Comparison of ENCODE assay signal across 8 cellular contexts in the genomic region with DNA sequence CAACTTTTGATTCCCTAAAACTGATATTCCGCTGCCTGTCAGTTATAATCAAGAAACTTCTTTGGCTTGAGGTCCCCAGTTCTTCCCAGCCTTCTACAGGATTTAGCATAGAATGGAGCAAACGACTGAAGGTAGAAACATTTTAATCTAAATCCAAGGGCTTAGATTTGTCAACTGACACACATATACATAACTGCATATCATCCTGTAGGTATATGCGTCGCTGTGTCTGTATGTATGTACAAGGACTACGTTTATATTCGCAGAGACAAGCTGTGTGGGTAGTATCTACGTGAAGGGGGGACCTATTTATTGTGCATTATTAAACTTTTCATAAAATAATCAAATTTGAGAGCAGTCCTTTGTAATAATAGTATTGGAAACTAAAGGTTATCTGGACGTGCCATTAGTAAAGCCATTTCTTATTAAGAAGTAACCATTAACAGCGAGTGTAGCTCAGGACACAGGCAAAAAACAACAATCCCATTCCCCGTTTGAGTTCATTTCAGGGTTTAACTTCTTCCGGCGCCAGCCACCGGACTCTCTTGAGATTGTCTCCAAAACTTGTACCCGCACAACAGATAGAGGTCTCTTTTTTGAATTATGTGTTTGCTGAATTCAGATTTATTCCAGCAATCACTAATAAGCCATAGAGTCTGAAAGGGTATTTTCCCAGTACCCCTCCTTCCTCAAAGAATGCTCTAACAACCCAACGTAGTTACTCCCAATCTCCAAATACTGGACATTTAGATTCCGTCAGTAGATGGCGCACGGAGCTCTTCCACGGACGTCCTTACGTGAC. TPM values are rescaled to one million over a fixed set of nuclear protein-coding genes. Genes with fewer than 3 reads are reported as not detected.
DNase-seq lines count a peak whose midpoint lies in the region; ATAC-seq and TF ChIP-seq lines count a peak whose summit lies in the region.

No MANE protein-coding gene starts in this region.

- H3K27me3 ChIP-seq in BE2C (no peaks in the 10 kb centered on the region), HUES6 (ENCODE audit: control insufficient read depth, insufficient read depth, low read length) (peaks cover 47% of the 10 kb centered on the region), right atrium auricular region (no peaks in the 10 kb centered on the region), psoas muscle (ENCODE audit: insufficient read depth in 3 of 3, low read length in 2 of 3) (no peaks in the 10 kb centered on the region)

- intact Hi-C loops in psoas muscle (cut with DNase I) = loop anchor here (5.0 to 10.0 kb wide), 4 partner anchors 270 to 490 kb away; no protein-coding TSS in a partner anchor

- 11 to 17% (median 12%) methylated on average over 21 of the region's 21 CpGs for WGBS in psoas muscle, 3 donors

- no peaks in the 10 kb centered on the region for H3K9me3 ChIP-seq in BE2C
- H3K9me3 ChIP-seq in HUES6 (ENCODE audit: control insufficient read depth, insufficient read depth, low read depth, low read length) = no peaks in the 10 kb centered on the region
- no peaks in the 10 kb centered on the region for H3K9me3 ChIP-seq in right atrium auricular region
- no peaks in the 10 kb centered on the region for H3K9me3 ChIP-seq in psoas muscle

- H3K9ac ChIP-seq in HUES6 (ENCODE audit: low read length) = peak overlapping the region; percentile 6

- H3K4me1 ChIP-seq in BE2C (no peaks in the 10 kb centered on the region; the same call in 1 of the 2 replicates), HUES6 (ENCODE audit: control insufficient read depth, insufficient read depth, low read length) (peaks cover 12% of the 10 kb centered on the region), right atrium auricular region (peaks cover 0 to 18% of the 10 kb centered on the region in 2 donors), psoas muscle (peaks cover 10% of the 10 kb centered on the region)

- TF ChIP-seq CTCF in BE2C (IDR thresholded peaks at IDR 0.05; ENCODE audit: low read depth, low read length) (peak; percentile 90), right atrium auricular region (IDR thresholded peaks at IDR 0.05) (peak; percentile 30 to 81), psoas muscle (IDR thresholded peaks at IDR 0.05) (peak; percentile 78), omental fat pad (IDR thresholded peaks at IDR 0.05) (peak in 1 of 3 donors; percentile 24)

- H3K27ac ChIP-seq in HUES6 (ENCODE audit: low read depth, low read length) (no peak overlapping the region), right atrium auricular region (peak overlapping the region; percentile 92 to 95), psoas muscle (no peak overlapping the region)

- no peaks in the 10 kb centered on the region for H3K36me3 ChIP-seq in BE2C
- no peaks in the 10 kb centered on the region for H3K36me3 ChIP-seq in HUES6 (ENCODE audit: control insufficient read depth, insufficient read depth, low read length)
- H3K36me3 ChIP-seq in right atrium auricular region = no peaks in the 10 kb centered on the region
- no peaks in the 10 kb centered on the region for H3K36me3 ChIP-seq in psoas muscle (ENCODE audit: insufficient read depth in 1 of 2, low read depth in 1 of 2)

- ATAC-seq in GM18867 (IDR thresholded peaks at IDR 0.05; ENCODE audit: unreplicated experiment) = peak; percentile 20
- peak in 1 of 4 donors; percentile 30 for ATAC-seq in psoas muscle
- ATAC-seq in omental fat pad (ENCODE audit: low FRiP score) = no peak

- DNase-seq in BE2C (peak; percentile 67), OCI-M2 (lab: John Stamatoyannopoulos, UW; ENCODE audit: unreplicated experiment) (peak; percentile 36), amniotic epithelial cell (ENCODE audit: low read depth) (peak; percentile 72), right atrium auricular region (ENCODE audit: low spot score) (peak; percentile 73), psoas muscle (peak in 1 of 2 donors; percentile 37), omental fat pad (ENCODE audit: low spot score) (no peak)

- H3K4me3 ChIP-seq in BE2C (ENCODE audit: low read depth, low read length) = peak overlapping the region; percentile 86
- H3K4me3 ChIP-seq in HUES6 (ENCODE audit: low read depth, low read length) = peak overlapping the region; percentile 89
- H3K4me3 ChIP-seq in right atrium auricular region = peak overlapping the region; percentile 95 to 96
- H3K4me3 ChIP-seq in psoas muscle = peak overlapping the region; percentile 71

RNA-seq across cellular contexts. Expression of a gene that starts 2.1 kb away (rescaled TPM):
- 2.7 TPM for polyA plus RNA-seq in BE2C (2012; ENCODE audit: insufficient read depth, insufficient read length, low read depth)
- total RNA-seq in right atrium auricular region (1 to 10 TPM; 5.3 to 7.6 TPM), psoas muscle (1 to 10 TPM; 2.5 to 6.0 (median 3.2) TPM), omental fat pad (10 to 100 TPM in 2 of 4 donors, 1 to 10 TPM in 2; 4.8 to 17.8 (median 12.1) TPM)
- polyA plus RNA-seq in psoas muscle = 1 to 10 TPM; 1.2 to 9.8 (median 4.3) TPM

RNA-seq across cellular contexts. Expression of a gene that starts 59.7 kb away (rescaled TPM):
- polyA plus RNA-seq in BE2C (2012; ENCODE audit: insufficient read depth, insufficient read length, low read depth) = 8.0 TPM
- total RNA-seq in right atrium auricular region = 10 to 100 TPM; 42.5 to 50.1 TPM
- 10 to 100 TPM; 12.1 to 24.8 (median 16.6) TPM for total RNA-seq in psoas muscle
- polyA plus RNA-seq in psoas muscle = 1 to 10 TPM; 5.8 to 7.0 (median 6.3) TPM
- 10 to 100 TPM; 19.1 to 57.4 (median 30.9) TPM for total RNA-seq in omental fat pad

Comparison
In these comparisons a context has a peak if more than half of its experiments do, and no peak if none do; other contexts are left out.
1. H3K27ac ChIP-seq: peak in right atrium auricular region (2 of 2); none in HUES6 (single experiment) and psoas muscle (single experiment).
2. Peak in every context shown above with its lines, with median percentiles within 50 percentile points of each other: H3K4me3 ChIP-seq.